ENCODE assay signal across 14 cellular contexts in the genomic region with DNA sequence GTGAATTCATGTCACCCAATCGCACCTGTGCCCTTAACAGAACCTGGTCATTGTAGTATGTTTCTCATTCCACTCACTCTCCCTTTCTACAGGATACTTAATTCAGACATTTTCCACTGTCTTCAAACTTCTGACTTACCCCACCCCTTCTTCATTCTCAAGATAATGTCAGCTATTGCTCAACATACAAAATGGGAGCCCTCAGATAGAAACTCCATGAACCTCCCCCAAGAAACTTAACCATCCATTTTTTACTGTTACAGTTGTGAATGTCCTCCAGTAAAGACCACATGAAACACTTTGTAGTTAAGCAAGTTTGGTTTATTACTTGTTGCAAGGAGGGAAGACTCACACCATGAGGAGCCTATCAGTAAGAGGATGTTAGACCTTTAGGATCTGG. TPM values are rescaled to one million over a fixed set of nuclear protein-coding genes. Genes with fewer than 3 reads are reported as not detected.
DNase-seq lines count a peak whose midpoint lies in the region; ATAC-seq and TF ChIP-seq lines count a peak whose summit lies in the region.
"Had no signal": no experiment of that assay in that cellular context is flagged by ENCODE, and none has a peak within 500 bp of the region (broad histone marks: within the 10 kb centered on the region; RNA-seq: fewer than 3 reads in every experiment).

No MANE protein-coding gene starts in this region.

- TF ChIP-seq CTCF in HFFc6 (IDR thresholded peaks at IDR 0.05) = no peak

- ATAC-seq in stimulated activated memory B cell treated with anti-CD40 and anti-IgM and Interleukin-4, amounts not matched to agents 10 μg/mL and 1 μg/mL and 100 μg/mL, for 72 hours = no peak
- ATAC-seq in HG02981 (IDR thresholded peaks at IDR 0.05; ENCODE audit: unreplicated experiment) = no peak
- ATAC-seq: A549 had no signal

- peaks cover 4% of the 10 kb centered on the region for H3K27me3 Mint-ChIP-seq in HFFc6 (ENCODE audit: insufficient read depth)
- no peaks in the 10 kb centered on the region for H3K27me3 Mint-ChIP-seq in stimulated activated memory B cell treated with anti-CD40 and anti-IgM and Interleukin-4, amounts not matched to agents 10 μg/mL and 1 μg/mL and 100 μg/mL, for 72 hours
- H3K27me3 Mint-ChIP-seq: CD4-positive, alpha-beta memory T cell had no signal

- TF ChIP-seq POLR2A in erythroblast (IDR thresholded peaks at IDR 0.05; ENCODE audit: low read length) = no peak

- no peak for DNase-seq in HFFc6
- DNase-seq in OCI-M1 (lab: John Stamatoyannopoulos, UW) = peak; percentile 39
- DNase-seq in erythroblast (lab: John Stamatoyannopoulos, UW) = peak; percentile 53 to 55
- no peak for DNase-seq in RPMI8226
- DNase-seq in activated CD4-positive, alpha-beta T cell treated with anti-CD3 and anti-CD28 coated beads for 1 hour = no peak
- DNase-seq: BE2C; CD4-positive, alpha-beta memory T cell; DMS153; DMS79 treated with DMSO at 0.1 percent for 48 hours; EL; GOT3 had no signal

- H3K4me1 Mint-ChIP-seq in HFFc6 (ENCODE audit: low read depth) = peaks cover 52% of the 10 kb centered on the region
- H3K4me1 Mint-ChIP-seq in stimulated activated memory B cell treated with anti-CD40 and anti-IgM and Interleukin-4, amounts not matched to agents 10 μg/mL and 1 μg/mL and 100 μg/mL, for 72 hours = peaks cover 65% of the 10 kb centered on the region

- H3K4me3 Mint-ChIP-seq in HFFc6 = no peak overlapping the region; the same call in 1 of the 2 replicates
- no peak overlapping the region for H3K4me3 Mint-ChIP-seq in stimulated activated memory B cell treated with anti-CD40 and anti-IgM and Interleukin-4, amounts not matched to agents 10 μg/mL and 1 μg/mL and 100 μg/mL, for 72 hours
- H3K4me3 Mint-ChIP-seq: CD4-positive, alpha-beta memory T cell had no signal

- H3K9me3 Mint-ChIP-seq in HFFc6 = no peaks in the 10 kb centered on the region
- H3K9me3 Mint-ChIP-seq in stimulated activated memory B cell treated with anti-CD40 and anti-IgM and Interleukin-4, amounts not matched to agents 10 μg/mL and 1 μg/mL and 100 μg/mL, for 72 hours = no peaks in the 10 kb centered on the region
- H3K9me3 Mint-ChIP-seq: CD4-positive, alpha-beta memory T cell had no signal

- peak overlapping the region; percentile 79; the same call in 1 of the 2 replicates for H3K27ac Mint-ChIP-seq in HFFc6
- peak overlapping the region; percentile 1 for H3K27ac Mint-ChIP-seq in stimulated activated memory B cell treated with anti-CD40 and anti-IgM and Interleukin-4, amounts not matched to agents 10 μg/mL and 1 μg/mL and 100 μg/mL, for 72 hours

- H3K36me3 Mint-ChIP-seq in HFFc6 (ENCODE audit: low read depth) = no peaks in the 10 kb centered on the region
- no peaks in the 10 kb centered on the region for H3K36me3 Mint-ChIP-seq in stimulated activated memory B cell treated with anti-CD40 and anti-IgM and Interleukin-4, amounts not matched to agents 10 μg/mL and 1 μg/mL and 100 μg/mL, for 72 hours
- H3K36me3 Mint-ChIP-seq: CD4-positive, alpha-beta memory T cell had no signal

RNA-seq across cellular contexts. Expression of a gene that starts 22.1 kb away (rescaled TPM):
- 100 to 1,000 TPM in 3 of 6 experiments, 10 to 100 TPM in 3; 86.5 to 104 (median 97.4) TPM for total RNA-seq in HFFc6 (2021; fragmentation: NEBNext Ultra II Directional; extraction: Animal tissue kit (Norgen Biotek cat#: 25700))

Comparison
In these comparisons a context has a peak if more than half of its experiments do, and no peak if none do; other contexts are left out.
1. DNase-seq: peak in OCI-M1 (single experiment) and erythroblast (2 of 2); none in HFFc6 (single experiment), RPMI8226 (single experiment) and activated CD4-positive, alpha-beta T cell treated with anti-CD3 and anti-CD28 coated beads for 1 hour (single experiment).